In the genomic region with DNA sequence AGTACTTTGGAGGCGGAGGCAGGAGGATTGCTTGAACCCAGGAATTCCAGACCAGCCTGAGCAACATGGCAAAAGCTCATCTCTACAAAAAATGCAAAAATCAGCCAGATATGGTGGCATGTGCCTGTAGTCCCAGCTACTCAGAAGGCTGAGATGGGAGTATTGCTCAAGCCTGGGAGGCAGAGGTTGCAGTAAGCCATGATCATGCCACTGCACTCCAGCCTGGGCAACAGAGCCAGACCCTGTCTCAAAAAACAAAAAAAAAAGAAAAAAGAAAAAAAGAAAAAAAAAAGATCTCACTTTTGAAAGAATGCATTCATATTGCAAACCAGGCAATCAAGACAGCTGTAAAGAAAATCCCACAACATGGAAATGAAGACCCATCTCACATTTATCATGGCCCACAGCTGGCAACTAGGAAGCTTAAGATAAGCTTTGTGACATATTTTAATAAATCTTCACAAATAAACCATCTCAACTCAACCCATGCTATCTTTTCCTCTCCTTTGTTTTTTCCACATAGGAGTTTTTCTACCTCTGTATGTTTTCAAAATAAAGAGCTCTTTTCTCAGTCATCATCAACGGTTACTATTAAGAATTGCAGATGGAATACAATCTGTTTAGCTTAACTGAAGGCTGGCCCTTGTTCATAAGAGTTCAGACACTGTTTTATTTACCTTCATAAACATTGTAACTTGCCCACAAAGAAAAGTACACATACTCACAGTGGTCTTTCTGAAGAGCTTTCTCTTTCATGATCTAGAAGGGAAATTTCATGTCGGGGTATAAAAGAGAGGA, we compare ENCODE assay signal across 21 cellular contexts.
DNase-seq lines count a peak whose midpoint lies in the region; ATAC-seq, FAIRE-seq and TF ChIP-seq lines count a peak whose summit lies in the region.
"Had no signal": no experiment of that assay in that cellular context is flagged by ENCODE, and none has a peak within 500 bp of the region (broad histone marks: within the 10 kb centered on the region; RNA-seq: fewer than 3 reads in every experiment).

No MANE protein-coding gene starts in this region.

- ATAC-seq in HepG2 (peak; percentile 93), right lobe of liver (no peak), K562 (no peak), HG03135 (IDR thresholded peaks at IDR 0.05; ENCODE audit: unreplicated experiment) (no peak)
- ATAC-seq: CD8-positive, alpha-beta T cell; GM12878 had no signal

- H2BK120ac ChIP-seq in mesenchymal stem cell (ENCODE audit: low read depth, low read length): peak overlapping the region; percentile 44

- H3K36me3 ChIP-seq in HepG2 (replicated peaks in 1 of 2; ENCODE audit: control insufficient read depth in 1 of 2, insufficient read depth in 2 of 2, low read length in 2 of 2): no peaks in the 10 kb centered on the region
- H3K36me3 ChIP-seq in right lobe of liver: no peaks in the 10 kb centered on the region
- no peaks in the 10 kb centered on the region for H3K36me3 ChIP-seq in K562 (ENCODE audit: control insufficient read depth, insufficient read depth, low read length)
- H3K36me3 ChIP-seq in mesenchymal stem cell (ENCODE audit: control insufficient read depth in 1 of 2, insufficient read depth in 2 of 2, low read depth in 1 of 2, low read length in 2 of 2): no peaks in the 10 kb centered on the region
- H3K36me3 ChIP-seq: BLaER1 treated with 17β-estradiol and CSF1 and Interleukin-3, amounts not matched to agents 10 nM and 100 nM; HAP-1 had no signal

- H3K27ac ChIP-seq in HepG2 (ENCODE audit: extremely low read length, insufficient read depth, low read length) (peak overlapping the region; percentile 53), right lobe of liver (no peak overlapping the region), K562 (ENCODE audit: extremely low read depth, low read depth, low read length) (no peak overlapping the region), mesenchymal stem cell (ENCODE audit: low read length, poor library complexity, severe bottlenecking) (no peak overlapping the region)
- H3K27ac ChIP-seq: BLaER1 treated with 17β-estradiol and CSF1 and Interleukin-3, amounts not matched to agents 10 nM and 100 nM; GM23248; HL-60 had no signal

- H3K4me1 Mint-ChIP-seq in type B pancreatic cell (ENCODE audit: unreplicated experiment) (peaks cover 16% of the 10 kb centered on the region), nephron progenitor cell (peaks cover 14% of the 10 kb centered on the region)
- H3K4me1 Mint-ChIP-seq: B cell, IgD-negative memory B cell had no signal

- H3K4me3 Mint-ChIP-seq in type B pancreatic cell (no peak overlapping the region), nephron progenitor cell (no peak overlapping the region)
- H3K4me3 Mint-ChIP-seq: B cell; CD8-positive, alpha-beta T cell; IgD-negative memory B cell had no signal

- TF ChIP-seq RAD21 in HepG2 (CRISPR knock-in tag; IDR thresholded peaks at IDR 0.05) (no peak), K562 (CRISPR knock-in tag; conservative IDR thresholded peaks at IDR 0.05 in 1 of 2, IDR thresholded peaks at IDR 0.05 in 1 of 2) (no peak)

- H3K36me3 Mint-ChIP-seq in type B pancreatic cell: no peaks in the 10 kb centered on the region
- peaks cover 17% of the 10 kb centered on the region for H3K36me3 Mint-ChIP-seq in nephron progenitor cell (ENCODE audit: low read depth)
- H3K36me3 Mint-ChIP-seq: CD8-positive, alpha-beta T cell; IgD-negative memory B cell had no signal

- H2AFZ ChIP-seq in HepG2 (ENCODE audit: low read length) (no peak overlapping the region), K562 (ENCODE audit: low read depth, low read length) (no peak overlapping the region), mesenchymal stem cell (ENCODE audit: low read depth, low read length) (no peak overlapping the region)
- H2AFZ ChIP-seq: GM23248 had no signal

- H3K23ac ChIP-seq in mesenchymal stem cell (ENCODE audit: low read length in 2 of 2): no peak overlapping the region

- H3K27me3 Mint-ChIP-seq in type B pancreatic cell (no peaks in the 10 kb centered on the region), nephron progenitor cell (ENCODE audit: low read depth, poor library complexity) (peaks cover 19% of the 10 kb centered on the region)

- H3K18ac ChIP-seq in mesenchymal stem cell (ENCODE audit: low read depth in 1 of 2, low read length in 2 of 2): no peak overlapping the region

- no peak overlapping the region for H4K8ac ChIP-seq in mesenchymal stem cell (ENCODE audit: low read length)

- H3K4me2 ChIP-seq in HepG2 (ENCODE audit: low read depth, low read length) (peak overlapping the region; percentile 13), K562 (ENCODE audit: insufficient read depth, low read length) (no peak overlapping the region), mesenchymal stem cell (ENCODE audit: low read length, poor library complexity, severe bottlenecking) (no peak overlapping the region)
- H3K4me2 ChIP-seq: BLaER1 treated with 17β-estradiol and CSF1 and Interleukin-3, amounts not matched to agents 10 nM and 100 nM had no signal

- H4K20me1 ChIP-seq in HepG2 (ENCODE audit: insufficient read depth, low read length) (no peaks in the 10 kb centered on the region), K562 (replicated peaks; ENCODE audit: control insufficient read depth, insufficient read depth, low read length) (no peaks in the 10 kb centered on the region)
- H4K20me1 ChIP-seq: BLaER1 treated with 17β-estradiol and CSF1 and Interleukin-3, amounts not matched to agents 10 nM and 100 nM had no signal

- H3K9me1 ChIP-seq in K562 (ENCODE audit: control insufficient read depth, insufficient read depth, low read length): no peaks in the 10 kb centered on the region

- H3K9ac ChIP-seq in HepG2 (ENCODE audit: insufficient read depth, low read depth, low read length) (peak overlapping the region; percentile 25; the same call in 1 of the 2 replicates), K562 (ENCODE audit: insufficient read depth in 1 of 2, low read depth in 2 of 2, low read length in 2 of 2) (no peak overlapping the region), mesenchymal stem cell (ENCODE audit: low read length) (no peak overlapping the region)
- H3K9ac ChIP-seq: BLaER1 treated with 17β-estradiol and CSF1 and Interleukin-3, amounts not matched to agents 10 nM and 100 nM; GM23248 had no signal

- DNase-seq in HepG2 (ENCODE audit: low spot score): peak; percentile 90
- no peak for DNase-seq in right lobe of liver
- DNase-seq in K562 (ENCODE audit: extremely low read depth in 1 of 4, low spot score in 3 of 4): no peak
- no peak for DNase-seq in mesenchymal stem cell
- DNase-seq in type B pancreatic cell (ENCODE audit: extremely low spot score, unreplicated experiment): no peak
- DNase-seq in globus pallidus (ENCODE audit: low spot score): no peak
- no peak for DNase-seq in nephron progenitor cell
- DNase-seq: CD8-positive, alpha-beta T cell; DMS153; DND-41; EL; GM23248; KG1 had no signal

- no peak overlapping the region for H2AK5ac ChIP-seq in mesenchymal stem cell (ENCODE audit: low read length, severe bottlenecking)

- H3K9me3 Mint-ChIP-seq in type B pancreatic cell (peaks cover 17% of the 10 kb centered on the region), nephron progenitor cell (peaks cover 31% of the 10 kb centered on the region)
- H3K9me3 Mint-ChIP-seq: CD8-positive, alpha-beta T cell had no signal

- 34% methylated on average over 3 of the region's 3 CpGs for WGBS in HepG2 (ENCODE audit: low lambda C conversion rate)
- 62% methylated on average over 3 of the region's 3 CpGs for WGBS in right lobe of liver (ENCODE audit: insufficient coverage, low coverage, low lambda C conversion rate, missing lambda C conversion rate)
- WGBS in K562 (ENCODE audit: insufficient coverage, low coverage, missing lambda C conversion rate): 28% methylated on average over 3 of the region's 3 CpGs
- WGBS in mesenchymal stem cell: 93% methylated on average over 2 of the region's 3 CpGs

- no peak overlapping the region for H2BK5ac ChIP-seq in mesenchymal stem cell (ENCODE audit: low read depth, low read length, poor library complexity, severe bottlenecking)

- H2BK12ac ChIP-seq in mesenchymal stem cell (ENCODE audit: low read length in 2 of 2): no peak overlapping the region

- FAIRE-seq in HepG2 (lab: Jason Lieb, UNC) (no peak), K562 (lab: Jason Lieb, UNC) (no peak)
- FAIRE-seq: D721Med, GM12878 had no signal

- H2BK15ac ChIP-seq in mesenchymal stem cell (ENCODE audit: low read depth, poor library complexity, severe bottlenecking): no peak overlapping the region

- CTCF ChIA-PET in HepG2 (lab: Yijun Ruan, JAX; ENCODE audit: low intra/inter-chr PET ratio, low total read pairs): interaction anchor here (0.8 kb wide), 1 partner anchor 257 kb away, joined by 3 read pairs; no protein-coding TSS in a partner anchor
- CTCF ChIA-PET in K562 (lab: Yijun Ruan, JAX; ENCODE audit: low intra/inter-chr PET ratio): no interaction called here

- BruUV-seq in HepG2 (replicated peaks; lab: Mats Ljungman, UMichigan) (no TSS peak), K562 (replicated peaks; lab: Mats Ljungman, UMichigan) (no TSS peak)

- H3K27ac Mint-ChIP-seq in type B pancreatic cell (peak overlapping the region; percentile 76), nephron progenitor cell (no peak overlapping the region)
- H3K27ac Mint-ChIP-seq: B cell; CD8-positive, alpha-beta T cell; IgD-negative memory B cell had no signal

- H3K14ac ChIP-seq in mesenchymal stem cell (ENCODE audit: low read length in 2 of 2): no peak overlapping the region

- TF ChIP-seq EP300 in HepG2 (IDR thresholded peaks at IDR 0.05; ENCODE audit: low read depth in 2 of 2, low read length in 2 of 2) (peak in 1 of 2 experiments; percentile 94; a peak in 2 of 4 replicates), HepG2 (CRISPR knock-in tag; IDR thresholded peaks at IDR 0.05; ENCODE audit: borderline replicate concordance) (peak; percentile 79; the same call in 1 of the 2 replicates), K562 (IDR thresholded peaks at IDR 0.05; ENCODE audit: low read length) (no peak)

- intact Hi-C loops in HepG2 (cut with micrococcal nuclease; ENCODE audit: unreplicated experiment): loop anchor here (2.0 kb wide), 1 partner anchor 44 kb away; no protein-coding TSS in a partner anchor
- intact Hi-C loops in right lobe of liver (cut with DNase I): no loop called here
- intact Hi-C loops in K562 (cut with micrococcal nuclease): no loop called here

- no peaks in the 10 kb centered on the region for H3K79me1 ChIP-seq in mesenchymal stem cell (replicated peaks; ENCODE audit: low read length, poor library complexity, severe bottlenecking)

- H3K79me2 ChIP-seq in HepG2 (ENCODE audit: insufficient read depth, low read length): no peaks in the 10 kb centered on the region
- no peaks in the 10 kb centered on the region for H3K79me2 ChIP-seq in K562 (ENCODE audit: control insufficient read depth, insufficient read depth, low read length)

- POLR2A ChIA-PET in HepG2 (lab: Yijun Ruan, JAX): interaction anchor here (0.6 to 2.3 kb wide), 6 partner anchors 10 to 257 kb away, joined by 3 to 16 read pairs (median 6); no protein-coding TSS in a partner anchor
- POLR2A ChIA-PET in K562 (lab: Yijun Ruan, JAX): interaction anchor here (0.6 kb wide), 1 partner anchor 10 kb away, joined by 3 read pairs; no protein-coding TSS in a partner anchor

- H3K4me1 ChIP-seq in HepG2 (ENCODE audit: insufficient read depth, low read length) (peaks cover 57% of the 10 kb centered on the region), right lobe of liver (no peaks in the 10 kb centered on the region), K562 (replicated peaks in 1 of 2; ENCODE audit: control insufficient read depth in 2 of 2, insufficient read depth in 2 of 2, low read length in 2 of 2) (peaks cover 0 to 3% of the 10 kb centered on the region in 2 experiments; a peak in 2 of 5 replicates), mesenchymal stem cell (ENCODE audit: control insufficient read depth, insufficient read depth, low read depth, low read length) (peaks cover 1% of the 10 kb centered on the region)
- H3K4me1 ChIP-seq: HAP-1 had no signal

- H3K27me3 ChIP-seq in HepG2 (ENCODE audit: control insufficient read depth in 1 of 2, insufficient read depth in 2 of 2, low read length in 2 of 2) (no peaks in the 10 kb centered on the region), right lobe of liver (no peaks in the 10 kb centered on the region), K562 (ENCODE audit: control insufficient read depth in 2 of 2, insufficient read depth in 2 of 2, low read length in 2 of 2) (no peaks in the 10 kb centered on the region), mesenchymal stem cell (ENCODE audit: control insufficient read depth in 1 of 2, insufficient read depth in 1 of 2, low read length in 2 of 2) (no peaks in the 10 kb centered on the region)
- H3K27me3 ChIP-seq: BLaER1 treated with 17β-estradiol and CSF1 and Interleukin-3, amounts not matched to agents 10 nM and 100 nM had no signal

- TF ChIP-seq POLR2A in HepG2 (IDR thresholded peaks at IDR 0.05; ENCODE audit: insufficient read depth in 1 of 2, low read depth in 2 of 2, low read length in 2 of 2): no peak
- no peak for TF ChIP-seq POLR2A in right lobe of liver (IDR thresholded peaks at IDR 0.05)
- no peak for TF ChIP-seq POLR2A in K562 (conservative IDR thresholded peaks at IDR 0.05)

- peaks cover 8% of the 10 kb centered on the region; the same call in 1 of the 2 replicates for H3K9me3 ChIP-seq in HepG2 (ENCODE audit: low read length)
- H3K9me3 ChIP-seq in right lobe of liver: no peaks in the 10 kb centered on the region
- H3K9me3 ChIP-seq in K562 (replicated peaks; ENCODE audit: control insufficient read depth, insufficient read depth, low read depth, low read length): no peaks in the 10 kb centered on the region
- H3K9me3 ChIP-seq in mesenchymal stem cell (ENCODE audit: control insufficient read depth, low read length): peaks cover 5% of the 10 kb centered on the region
- H3K9me3 ChIP-seq: HAP-1 had no signal

- H3K4me3 ChIP-seq in HepG2 (replicated peaks in 1 of 3; ENCODE audit: insufficient read depth in 1 of 3, low read depth in 2 of 3, low read length in 3 of 3) (no peak overlapping the region), right lobe of liver (no peak overlapping the region), K562 (no peak overlapping the region), mesenchymal stem cell (ENCODE audit: insufficient read depth in 1 of 2, low read depth in 1 of 2, low read length in 2 of 2) (no peak overlapping the region)
- H3K4me3 ChIP-seq: BLaER1 treated with 17β-estradiol and CSF1 and Interleukin-3, amounts not matched to agents 10 nM and 100 nM; GM12878; GM23248; HAP-1 had no signal

- TF ChIP-seq CTCF in HepG2 (CRISPR knock-in tag; IDR thresholded peaks at IDR 0.05) (no peak), right lobe of liver (IDR thresholded peaks at IDR 0.05) (no peak), K562 (IDR thresholded peaks at IDR 0.05 in 2 of 3, conservative IDR thresholded peaks at IDR 0.05 in 1 of 3; ENCODE audit: insufficient read depth in 2 of 3, low read depth in 1 of 3, low read length in 3 of 3) (no peak), type B pancreatic cell (conservative IDR thresholded peaks at IDR 0.05) (no peak), nephron progenitor cell (IDR thresholded peaks at IDR 0.05) (no peak)

- in situ Hi-C loops in HepG2 (cut with HindIII; ENCODE audit: extremely low pct_ligation_motif_present, low pct_unique_long_range_greater_than_20kb): no loop called here
- in situ Hi-C loops in K562 (cut with MboI): no loop called here

- H3K4ac ChIP-seq in mesenchymal stem cell (ENCODE audit: low read depth in 1 of 2, low read length in 2 of 2): no peak overlapping the region

- H4K91ac ChIP-seq in mesenchymal stem cell (ENCODE audit: low read length): no peak overlapping the region

Comparison
In these comparisons a context has a peak if more than half of its experiments do, and no peak if none do; other contexts are left out.
1. Of the 241 proteins assayed by ChIP-seq in both HepG2 and K562: peak only in HepG2: ARID3A, ATF1, BCL6, CBFB, CEBPG, DPF2 and 27 more; only in K562: MEIS2; in both: ZNF121; in neither: 199; mixed calls (peak in some experiments, not most) for 7.